ENCODE assay signal across 1 cellular context in the genomic region with DNA sequence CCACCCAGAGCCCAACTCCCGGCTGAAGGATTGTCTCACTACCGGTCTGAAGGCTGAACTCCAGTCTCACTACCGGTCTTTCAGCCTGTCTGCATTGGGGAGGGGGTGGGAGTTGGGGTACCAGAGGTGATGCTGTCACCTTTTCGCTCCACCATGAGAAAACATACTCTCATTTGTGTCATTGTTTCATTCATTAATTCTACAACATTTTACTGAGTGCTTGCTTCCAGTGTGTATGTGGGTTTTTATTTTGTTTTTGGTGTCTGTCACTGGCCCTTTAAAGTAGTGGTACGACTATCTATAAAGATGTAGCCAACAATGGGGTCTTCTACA.
TF ChIP-seq lines count a peak whose summit lies in the region.

No MANE protein-coding gene starts in this region.

TF ChIP-seq in GM12878, 131 proteins besides CTCF, POLR2A, EP300 and RAD21:
- no peak for TF ChIP-seq TCF7 (IDR thresholded peaks at IDR 0.05; ENCODE audit: borderline replicate concordance)
- TF ChIP-seq HDAC6 (IDR thresholded peaks at IDR 0.05; ENCODE audit: unreplicated experiment): no peak
- no peak for TF ChIP-seq ZNF384 (IDR thresholded peaks at IDR 0.05; ENCODE audit: borderline replicate concordance, low read depth, low read length)
- TF ChIP-seq KDM1A (IDR thresholded peaks at IDR 0.05; ENCODE audit: borderline replicate concordance): no peak
- no peak for TF ChIP-seq PAX5 (IDR thresholded peaks at IDR 0.05; ENCODE audit: borderline replicate concordance, low read depth, low read length)
- TF ChIP-seq RELA (IDR thresholded peaks at IDR 0.05; ENCODE audit: borderline replicate concordance, partially characterized antibody): no peak
- no peak for TF ChIP-seq IRF5 (IDR thresholded peaks at IDR 0.05; ENCODE audit: borderline replicate concordance)
- TF ChIP-seq CBFB (IDR thresholded peaks at IDR 0.05; ENCODE audit: low read depth): no peak
- TF ChIP-seq LARP7 (IDR thresholded peaks at IDR 0.05): 0 out of 2 replicates have a peak, but pooled peaks have one; percentile 10
TF ChIP-seq in GM12878: peak in this region for 1.
